In genomic region chr1:202585591-202585934, GRCh38 we compare ENCODE assay signal across 12 cellular contexts.
DNase-seq lines count a peak whose midpoint lies in the region; ATAC-seq and TF ChIP-seq lines count a peak whose summit lies in the region.
"Had no signal": no experiment of that assay in that cellular context is flagged by ENCODE, and none has a peak within 500 bp of the region (broad histone marks: within the 10 kb centered on the region; RNA-seq: fewer than 3 reads in every experiment).

No MANE protein-coding gene starts in this region.

- no peaks in the 10 kb centered on the region for H3K9me3 ChIP-seq in right atrium auricular region
- no peaks in the 10 kb centered on the region for H3K9me3 ChIP-seq in prostate gland

- no peak for TF ChIP-seq CTCF in right atrium auricular region (IDR thresholded peaks at IDR 0.05)
- no peak for TF ChIP-seq CTCF in prostate gland (IDR thresholded peaks at IDR 0.05)

- no peaks in the 10 kb centered on the region for H3K27me3 Mint-ChIP-seq in activated T-cell treated with anti-CD3 and anti-CD28 coated beads, Interleukin-2, amount 50 U/mL, for 24 hours

- no peak for DNase-seq in right atrium auricular region (ENCODE audit: low spot score)
- no peak for DNase-seq in left cardiac atrium
- DNase-seq in epithelial cell of prostate (ENCODE audit: low read depth, low spot score): no peak
- no peak for DNase-seq in prostate gland (ENCODE audit: low spot score)
- DNase-seq in activated T-cell treated with anti-CD3 and anti-CD28 coated beads, Interleukin-2, amount 50 U/mL, for 24 hours: no peak
- no peak for DNase-seq in EL
- DNase-seq in stimulated activated CD4-positive, alpha-beta T cell treated with anti-CD3 and anti-CD28 coated beads, Interleukin-4, amount 100 ng/mL, for 1 hour: no peak
- DNase-seq: activated gamma-delta T cell treated with Interleukin-2 at 50 U/mL for 16 hours, NCI-H1105, NCI-H345, WERI-Rb-1 had no signal

- H3K27ac Mint-ChIP-seq in activated T-cell treated with anti-CD3 and anti-CD28 coated beads, Interleukin-2, amount 50 U/mL, for 24 hours: no peak overlapping the region

- intact Hi-C loops in left cardiac atrium (cut with DNase I) (no loop called here), prostate gland (cut with DNase I) (no loop called here)

- H3K4me1 Mint-ChIP-seq in activated T-cell treated with anti-CD3 and anti-CD28 coated beads, Interleukin-2, amount 50 U/mL, for 24 hours (ENCODE audit: low read depth): no peaks in the 10 kb centered on the region

- peaks cover 23% of the 10 kb centered on the region for H3K36me3 Mint-ChIP-seq in activated T-cell treated with anti-CD3 and anti-CD28 coated beads, Interleukin-2, amount 50 U/mL, for 24 hours (ENCODE audit: low read depth)

- H3K9me3 Mint-ChIP-seq in activated T-cell treated with anti-CD3 and anti-CD28 coated beads, Interleukin-2, amount 50 U/mL, for 24 hours: no peaks in the 10 kb centered on the region

- peaks cover 0 to 64% of the 10 kb centered on the region in 2 donors for H3K4me1 ChIP-seq in right atrium auricular region
- no peaks in the 10 kb centered on the region for H3K4me1 ChIP-seq in prostate gland (replicated peaks)

- TF ChIP-seq POLR2A in prostate gland (IDR thresholded peaks at IDR 0.05): no peak

- H3K4me3 Mint-ChIP-seq in activated T-cell treated with anti-CD3 and anti-CD28 coated beads, Interleukin-2, amount 50 U/mL, for 24 hours: no peak overlapping the region

- ATAC-seq in left cardiac atrium (no peak), GM19351 (IDR thresholded peaks at IDR 0.05; ENCODE audit: unreplicated experiment) (no peak)

- no peak overlapping the region for H3K4me3 ChIP-seq in right atrium auricular region
- H3K4me3 ChIP-seq in prostate gland: no peak overlapping the region

- H3K27ac ChIP-seq in right atrium auricular region (peak overlapping the region; percentile 82 to 97), epithelial cell of prostate (peak overlapping the region; percentile 96), prostate gland (peak overlapping the region; percentile 4 to 33)
- H3K27ac ChIP-seq: WERI-Rb-1 had no signal

- no peaks in the 10 kb centered on the region for H3K27me3 ChIP-seq in right atrium auricular region
- no peaks in the 10 kb centered on the region for H3K27me3 ChIP-seq in prostate gland (replicated peaks; ENCODE audit: insufficient read depth)

- H3K36me3 ChIP-seq in right atrium auricular region: peaks cover 38% of the 10 kb centered on the region
- H3K36me3 ChIP-seq in prostate gland: peaks cover 0 to 4% of the 10 kb centered on the region in 2 donors

Comparison
In these comparisons a context has a peak if more than half of its experiments do, and no peak if none do; other contexts are left out.
1. H3K27ac ChIP-seq: peak in every context shown above with its lines; median percentile 96 in epithelial cell of prostate; 90 in right atrium auricular region; 18 in prostate gland.